In genomic region chr6:138383776-138384175, GRCh38 we compare ENCODE assay signal across 23 cellular contexts. TPM values are rescaled to one million over a fixed set of nuclear protein-coding genes. Genes with fewer than 3 reads are reported as not detected.
DNase-seq lines count a peak whose midpoint lies in the region; ATAC-seq and TF ChIP-seq lines count a peak whose summit lies in the region.
"Had no signal": no experiment of that assay in that cellular context is flagged by ENCODE, and none has a peak within 500 bp of the region (broad histone marks: within the 10 kb centered on the region; RNA-seq: fewer than 3 reads in every experiment).

No MANE protein-coding gene starts in this region.

- H3K4me1 ChIP-seq in Caco-2 (peaks cover 40% of the 10 kb centered on the region), neural progenitor cell (no peaks in the 10 kb centered on the region), GM23338 (ENCODE audit: insufficient read depth) (peaks cover 10% of the 10 kb centered on the region)

- no TSS peak for BruUV-seq in Caco-2 (replicated peaks; lab: Mats Ljungman, UMichigan)

- CTCF ChIA-PET in Caco-2 (lab: Charles Lee): interaction anchor here (1.0 kb wide), 1 partner anchor 21 kb away, joined by 5 read pairs; the partner anchor contains the start of gene HEBP2
- CTCF ChIA-PET in activated CD4-positive, alpha-beta memory T cell treated with anti-CD3 and anti-CD28 coated beads, Interleukin-2, amount 10 ng/mL, durations not matched to agents 7 days and 5 days (lab: Charles Lee): interaction anchor here (0.6 kb wide), 1 partner anchor 1247 kb away, joined by 3 read pairs; no protein-coding TSS in a partner anchor

- no peak overlapping the region for H3K4me2 ChIP-seq in neural progenitor cell
- no peak overlapping the region for H3K4me2 ChIP-seq in GM23338

- intact Hi-C loops in Caco-2 (cut with micrococcal nuclease; ENCODE audit: unreplicated experiment): loop anchor here (1.0 kb wide), 1 partner anchor 21 kb away; the partner anchor contains the start of gene HEBP2

- H2AFZ ChIP-seq in neural progenitor cell (replicated peaks) (no peak overlapping the region), GM23338 (no peak overlapping the region)

- no peaks in the 10 kb centered on the region for H3K36me3 ChIP-seq in Caco-2 (ENCODE audit: control insufficient read depth, insufficient read depth, low read length)
- H3K36me3 ChIP-seq in neural progenitor cell: no peaks in the 10 kb centered on the region
- H3K36me3 ChIP-seq in GM23338 (ENCODE audit: insufficient read depth): no peaks in the 10 kb centered on the region

- H3K9me3 Mint-ChIP-seq in Caco-2 (ENCODE audit: unreplicated experiment) (no peaks in the 10 kb centered on the region), neural progenitor cell (no peaks in the 10 kb centered on the region), GM23338 (no peaks in the 10 kb centered on the region)
- no peaks in the 10 kb centered on the region for H3K9me3 Mint-ChIP-seq in activated CD4-positive, alpha-beta memory T cell treated with anti-CD3 and anti-CD28 coated beads, Interleukin-2, amount 10 ng/mL, durations not matched to agents 7 days and 5 days
- H3K9me3 Mint-ChIP-seq: CD8-positive, alpha-beta T cell; T-helper 1 cell treated with Interleukin-12 subunit alpha and Interleukin-12 subunit beta and Interleukin-4 antibody, amounts not matched to agents 30 μg/mL and 1 μg/mL, for 36 hours had no signal

- H3K9me3 ChIP-seq in Caco-2 (no peaks in the 10 kb centered on the region; the same call in 1 of the 2 replicates), neural progenitor cell (ENCODE audit: low read depth) (no peaks in the 10 kb centered on the region)

- ATAC-seq in HG03565 (IDR thresholded peaks at IDR 0.05; ENCODE audit: unreplicated experiment): no peak
- no peak for ATAC-seq in GM21723 (IDR thresholded peaks at IDR 0.05; ENCODE audit: unreplicated experiment)
- no peak for ATAC-seq in GM23338
- ATAC-seq: CD8-positive, alpha-beta T cell had no signal

- H3K4me1 Mint-ChIP-seq in Caco-2 (ENCODE audit: low read depth, unreplicated experiment) (peaks cover 28% of the 10 kb centered on the region), neural progenitor cell (peaks cover 6% of the 10 kb centered on the region), GM23338 (peaks cover 22% of the 10 kb centered on the region)
- no peaks in the 10 kb centered on the region for H3K4me1 Mint-ChIP-seq in activated CD4-positive, alpha-beta memory T cell treated with anti-CD3 and anti-CD28 coated beads, Interleukin-2, amount 10 ng/mL, durations not matched to agents 7 days and 5 days

- peak; percentile 63 to 64 for DNase-seq in Caco-2
- DNase-seq in NCI-H2171 treated with DMSO at 0.1 percent for 48 hours (lab: John Stamatoyannopoulos, UW): peak; percentile 51
- DNase-seq in SW480 (ENCODE audit: low spot score): peak; percentile 46
- peak; percentile 13 for DNase-seq in neural progenitor cell (ENCODE audit: low spot score)
- no peak for DNase-seq in activated CD4-positive, alpha-beta memory T cell treated with anti-CD3 and anti-CD28 coated beads, Interleukin-2, amount 10 ng/mL, durations not matched to agents 7 days and 5 days
- DNase-seq in GM23338 (ENCODE audit: low spot score): no peak
- DNase-seq: C1 segment of cervical spinal cord; CD8-positive, alpha-beta T cell; HCEC 1CT; Karpas-422; NCI-H1092; NCI-H1417 treated with DMSO at 0.1 percent for 48 hours; NCI-H187; NCI-H2081 treated with DMSO at 0.1 percent for 48 hours; NCI-H446 treated with DMSO at 0.1 percent for 48 hours; SIG-M5 had no signal

- POLR2A ChIA-PET in Caco-2 (lab: Charles Lee): no interaction called here
- POLR2A ChIA-PET in activated CD4-positive, alpha-beta memory T cell treated with anti-CD3 and anti-CD28 coated beads, Interleukin-2, amount 10 ng/mL, durations not matched to agents 7 days and 5 days (lab: Charles Lee): interaction anchor here (1.6 kb wide), 1 partner anchor 20 kb away, joined by 3 read pairs; the partner anchor contains the start of gene HEBP2

- TF ChIP-seq CTCF in Caco-2 (IDR thresholded peaks at IDR 0.05; ENCODE audit: insufficient read depth in 1 of 2, low read depth in 1 of 2, low read length in 1 of 2, severe bottlenecking in 1 of 2, unreplicated experiment in 1 of 2): no peak
- TF ChIP-seq CTCF in neural progenitor cell (IDR thresholded peaks at IDR 0.05): no peak
- no peak for TF ChIP-seq CTCF in GM23338 (conservative IDR thresholded peaks at IDR 0.05; ENCODE audit: low read depth in 2 of 2)

- H3K27me3 ChIP-seq in Caco-2 (replicated peaks; ENCODE audit: control insufficient read depth, insufficient read depth, low read length) (no peaks in the 10 kb centered on the region), neural progenitor cell (no peaks in the 10 kb centered on the region), GM23338 (ENCODE audit: insufficient read depth) (no peaks in the 10 kb centered on the region)

- no peaks in the 10 kb centered on the region for H3K9me2 ChIP-seq in GM23338 (ENCODE audit: insufficient read depth)

- H3K4me3 ChIP-seq in Caco-2 (ENCODE audit: low read depth, low read length) (no peak overlapping the region), neural progenitor cell (no peak overlapping the region), GM23338 (no peak overlapping the region)
- H3K4me3 ChIP-seq: SK-N-MC had no signal

- H3F3A ChIP-seq in neural progenitor cell (ENCODE audit: low read depth) (no peaks in the 10 kb centered on the region), GM23338 (replicated peaks; ENCODE audit: low read depth) (no peaks in the 10 kb centered on the region)

- H3K36me3 Mint-ChIP-seq in Caco-2 (ENCODE audit: insufficient read depth, unreplicated experiment) (peaks cover 5% of the 10 kb centered on the region), neural progenitor cell (no peaks in the 10 kb centered on the region), GM23338 (ENCODE audit: low read depth) (no peaks in the 10 kb centered on the region)
- no peaks in the 10 kb centered on the region for H3K36me3 Mint-ChIP-seq in activated CD4-positive, alpha-beta memory T cell treated with anti-CD3 and anti-CD28 coated beads, Interleukin-2, amount 10 ng/mL, durations not matched to agents 7 days and 5 days (ENCODE audit: low read depth)
- H3K36me3 Mint-ChIP-seq: CD8-positive, alpha-beta T cell had no signal

- H4K20me1 ChIP-seq in neural progenitor cell (ENCODE audit: low read depth): no peaks in the 10 kb centered on the region
- no peaks in the 10 kb centered on the region for H4K20me1 ChIP-seq in GM23338 (replicated peaks; ENCODE audit: insufficient read depth)

- H3K9ac ChIP-seq in neural progenitor cell: no peak overlapping the region

- H3K27ac Mint-ChIP-seq in Caco-2 (ENCODE audit: unreplicated experiment): peak overlapping the region; percentile 83
- no peak overlapping the region for H3K27ac Mint-ChIP-seq in neural progenitor cell
- no peak overlapping the region for H3K27ac Mint-ChIP-seq in activated CD4-positive, alpha-beta memory T cell treated with anti-CD3 and anti-CD28 coated beads, Interleukin-2, amount 10 ng/mL, durations not matched to agents 7 days and 5 days
- H3K27ac Mint-ChIP-seq in GM23338: no peak overlapping the region
- H3K27ac Mint-ChIP-seq: CD8-positive, alpha-beta T cell; T-helper 1 cell treated with Interleukin-12 subunit alpha and Interleukin-12 subunit beta and Interleukin-4 antibody, amounts not matched to agents 30 μg/mL and 1 μg/mL, for 36 hours had no signal

- H3K79me2 ChIP-seq in neural progenitor cell (ENCODE audit: low read depth): no peaks in the 10 kb centered on the region
- no peaks in the 10 kb centered on the region for H3K79me2 ChIP-seq in GM23338 (replicated peaks; ENCODE audit: insufficient read depth)

- no peak overlapping the region for H3K27ac ChIP-seq in neural progenitor cell
- H3K27ac ChIP-seq in GM23338 (ENCODE audit: low read depth): no peak overlapping the region
- H3K27ac ChIP-seq: HL-60, SK-N-MC had no signal

- H3K4me3 Mint-ChIP-seq in Caco-2 (ENCODE audit: unreplicated experiment): peak overlapping the region; percentile 15
- H3K4me3 Mint-ChIP-seq in neural progenitor cell: no peak overlapping the region
- H3K4me3 Mint-ChIP-seq in activated CD4-positive, alpha-beta memory T cell treated with anti-CD3 and anti-CD28 coated beads, Interleukin-2, amount 10 ng/mL, durations not matched to agents 7 days and 5 days: no peak overlapping the region
- no peak overlapping the region for H3K4me3 Mint-ChIP-seq in GM23338
- H3K4me3 Mint-ChIP-seq: CD8-positive, alpha-beta T cell; T-helper 1 cell treated with Interleukin-12 subunit alpha and Interleukin-12 subunit beta and Interleukin-4 antibody, amounts not matched to agents 30 μg/mL and 1 μg/mL, for 36 hours had no signal

- H3K27me3 Mint-ChIP-seq in Caco-2 (ENCODE audit: insufficient read depth, unreplicated experiment) (no peaks in the 10 kb centered on the region), neural progenitor cell (ENCODE audit: insufficient read depth, low read depth) (peaks cover 5% of the 10 kb centered on the region), GM23338 (ENCODE audit: insufficient read depth, low read depth, poor library complexity) (peaks cover 8% of the 10 kb centered on the region)
- H3K27me3 Mint-ChIP-seq in activated CD4-positive, alpha-beta memory T cell treated with anti-CD3 and anti-CD28 coated beads, Interleukin-2, amount 10 ng/mL, durations not matched to agents 7 days and 5 days: peaks cover 7% of the 10 kb centered on the region

TF ChIP-seq in GM23338, 12 proteins besides CTCF, POLR2A, EP300 and RAD21 (continues in another document):
- TF ChIP-seq ZNF114 (CRISPR knock-in tag; IDR thresholded peaks at IDR 0.05) (no peak), EZH2phosphoT487 (IDR thresholded peaks at IDR 0.05; ENCODE audit: unreplicated experiment) (no peak), CREB1 (CRISPR knock-in tag; IDR thresholded peaks at IDR 0.05; ENCODE audit: low read depth) (no peak)

RNA-seq across cellular contexts. Expression of gene SMIM28, which starts 6.1 kb away (rescaled TPM):
- not detected in 2 replicates for total RNA-seq in Caco-2 (2022)
- total RNA-seq in neural progenitor cell (ENCODE audit: low replicate concordance): not detected in 2 replicates
- total RNA-seq in activated CD4-positive, alpha-beta memory T cell treated with anti-CD3 and anti-CD28 coated beads, Interleukin-2, amount 10 ng/mL, durations not matched to agents 7 days and 5 days: not detected
- total RNA-seq in GM23338 (2014; rRNA removed; shearing (Covaris generic)): not detected in 2 replicates
- not detected in 2 replicates for polyA plus RNA-seq in GM23338 (2016; fragmentation: Nextera tagmentation; extraction: Ambion mirVana)
- total RNA-seq: A673; CD8-positive, alpha-beta T cell; H1 had no signal
- polyA plus RNA-seq: H1 had no signal

RNA-seq across cellular contexts. Expression of gene HEBP2, which starts 20.2 kb away (rescaled TPM):
- total RNA-seq in Caco-2 (2022) (64.3 and 73.1 TPM in 2 replicates), neural progenitor cell (ENCODE audit: low replicate concordance) (11.9 and 15.1 TPM in 2 replicates)
- 10 to 100 TPM; 69.5 to 70.3 TPM for total RNA-seq in activated CD4-positive, alpha-beta memory T cell treated with anti-CD3 and anti-CD28 coated beads, Interleukin-2, amount 10 ng/mL, durations not matched to agents 7 days and 5 days
- 14.7 and 25.6 TPM in 2 replicates for total RNA-seq in GM23338 (2014; rRNA removed; shearing (Covaris generic))
- polyA plus RNA-seq in GM23338 (2016; fragmentation: Nextera tagmentation; extraction: Ambion mirVana): 118 and 127 TPM in 2 replicates

Comparison
In these comparisons a context has a peak if more than half of its experiments do, and no peak if none do; other contexts are left out.
1. DNase-seq: peak in Caco-2 (2 of 2), NCI-H2171 treated with DMSO at 0.1 percent for 48 hours (single experiment), SW480 (single experiment) and neural progenitor cell (single experiment); none in activated CD4-positive, alpha-beta memory T cell treated with anti-CD3 and anti-CD28 coated beads, Interleukin-2, amount 10 ng/mL, durations not matched to agents 7 days and 5 days (single experiment) and GM23338 (single experiment).